38 cellular contexts compared by ENCODE assay signal in genomic region chr1:203420220-203420705, GRCh38. TPM values are rescaled to one million over a fixed set of nuclear protein-coding genes. Genes with fewer than 3 reads are reported as not detected.
"Had no signal": no experiment of that assay in that cellular context is flagged by ENCODE, and none has a peak within 500 bp of the region (broad histone marks: within the 10 kb centered on the region; RNA-seq: fewer than 3 reads in every experiment).

No MANE protein-coding gene starts in this region.

- H3K9me3 ChIP-seq: adrenal gland, body of pancreas, breast epithelium had no signal

- ATAC-seq: activated CD8-positive, alpha-beta T cell treated with anti-CD3 and anti-CD28 coated beads for 36 hours; activated naive CD4-positive, alpha-beta T cell treated with anti-CD3 and anti-CD28 coated beads, Interleukin-2, amount 50 U/mL, for 72 hours; activated T-cell treated with anti-CD3 and anti-CD28 coated beads, Interleukin-2, amount 50 U/mL, for 4 hours; activated T-cell treated with anti-CD3 and anti-CD28 coated beads, Interleukin-2, amount 50 U/mL, for 72 hours; activated T-helper 17 cell treated with anti-CD3 and anti-CD28 coated beads, Interleukin-2, amount 50 U/mL, for 72 hours; body of pancreas; T-cell; T-helper 17 cell had no signal

- H3K4me1 ChIP-seq: body of pancreas, breast epithelium had no signal

- H3K4me1 Mint-ChIP-seq: activated B cell treated with CpG ODN at 0.5 μM for 24 hours; activated CD4-positive, alpha-beta T cell treated with anti-CD3 and anti-CD28 coated beads, Interleukin-2, amount 10 ng/mL, durations not matched to agents 24 days and 14 days; activated naive CD8-positive, alpha-beta T cell treated with anti-CD3 and anti-CD28 coated beads for 36 hours; activated T-helper 17 cell treated with anti-CD3 and anti-CD28 coated beads, Interleukin-2, amount 50 U/mL, for 72 hours; T-cell; T-helper 17 cell had no signal

- DNase-seq: activated B cell treated with CpG ODN at 0.5 μM for 24 hours; activated CD4-positive, alpha-beta memory T cell treated with anti-CD3 and anti-CD28 coated beads for 36 hours; activated CD4-positive, alpha-beta T cell treated with anti-CD3 and anti-CD28 coated beads for 4 hours; activated CD4-positive, alpha-beta T cell treated with anti-CD3 and anti-CD28 coated beads, Interleukin-2, amount 10 ng/mL, durations not matched to agents 24 days and 14 days; activated CD4-positive, alpha-beta T cell treated with anti-CD3 and anti-CD28 coated beads, Interleukin-2, amount 50 U/mL, for 1 hour; activated CD4-positive, alpha-beta T cell treated with anti-CD3 and anti-CD28 coated beads, Interleukin-2, amount 50 U/mL, for 4 hours; activated CD4-positive, CD25-positive, alpha-beta regulatory T cell treated with anti-CD3 and anti-CD28 coated beads, Interleukin-2, amount 50 U/mL, for 72 hours; activated CD8-positive, alpha-beta memory T cell treated with anti-CD3 and anti-CD28 coated beads, Interleukin-2, amount 50 U/mL, for 4 hours; activated CD8-positive, alpha-beta T cell treated with anti-CD3 and anti-CD28 coated beads for 36 hours; activated effector memory CD4-positive, alpha-beta T cell treated with anti-CD3 and anti-CD28 coated beads, Interleukin-2, amount 50 U/mL, for 16 hours; activated gamma-delta T cell treated with Interleukin-2 at 50 U/mL for 16 hours; activated naive CD4-positive, alpha-beta T cell; activated naive CD4-positive, alpha-beta T cell treated with anti-CD3 and anti-CD28 coated beads for 36 hours; activated naive CD4-positive, alpha-beta T cell treated with anti-CD3 and anti-CD28 coated beads, Interleukin-2, amount 50 U/mL, for 16 hours; activated naive CD8-positive, alpha-beta T cell treated with anti-CD3 and anti-CD28 coated beads for 36 hours; activated T-cell treated with anti-CD3 and anti-CD28 coated beads for 4 hours; activated T-cell treated with anti-CD3 and anti-CD28 coated beads, Interleukin-2, amount 50 U/mL, for 1 hour; activated T-cell treated with anti-CD3 and anti-CD28 coated beads, Interleukin-2, amount 50 U/mL, for 4 hours; activated T-cell treated with anti-CD3 and anti-CD28 coated beads, Interleukin-2, amount 50 U/mL, for 72 hours; amniotic stem cell; aorta; body of pancreas; brain microvascular endothelial cell; central memory CD4-positive, alpha-beta T cell; T-cell; T-helper 17 cell; T-helper 9 cell had no signal

- H3K27ac Mint-ChIP-seq: activated B cell treated with CpG ODN at 0.5 μM for 24 hours; activated CD4-positive, alpha-beta memory T cell treated with anti-CD3 and anti-CD28 coated beads for 36 hours; activated CD4-positive, alpha-beta T cell treated with anti-CD3 and anti-CD28 coated beads, Interleukin-2, amount 10 ng/mL, durations not matched to agents 24 days and 14 days; activated CD8-positive, alpha-beta T cell treated with anti-CD3 and anti-CD28 coated beads for 36 hours; activated naive CD4-positive, alpha-beta T cell treated with anti-CD3 and anti-CD28 coated beads for 36 hours; activated naive CD4-positive, alpha-beta T cell treated with anti-CD3 and anti-CD28 coated beads, Interleukin-2, amount 50 U/mL, for 72 hours; activated naive CD8-positive, alpha-beta T cell treated with anti-CD3 and anti-CD28 coated beads for 36 hours; activated T-cell treated with anti-CD3 and anti-CD28 coated beads, Interleukin-2, amount 50 U/mL, for 72 hours; activated T-helper 1 cell treated with anti-CD3 and anti-CD28 coated beads, Interleukin-12 subunit alpha, Interleukin-12 subunit beta, Interleukin-2, Interleukin-4 antibody, amounts not matched to agents 30 ng/mL and 10 ng/mL and 1 ng/mL, durations not matched to agents 14 hours and 24 hours and 36 hours; activated T-helper 17 cell treated with anti-CD3 and anti-CD28 coated beads, Interleukin-2, amount 50 U/mL, for 72 hours; T-cell; T-helper 17 cell had no signal

- H3K4me3 Mint-ChIP-seq: activated B cell treated with CpG ODN at 0.5 μM for 24 hours; activated CD4-positive, alpha-beta memory T cell treated with anti-CD3 and anti-CD28 coated beads for 36 hours; activated CD4-positive, alpha-beta T cell treated with anti-CD3 and anti-CD28 coated beads, Interleukin-2, amount 10 ng/mL, durations not matched to agents 24 days and 14 days; activated CD8-positive, alpha-beta T cell treated with anti-CD3 and anti-CD28 coated beads for 36 hours; activated naive CD4-positive, alpha-beta T cell treated with anti-CD3 and anti-CD28 coated beads for 36 hours; activated naive CD8-positive, alpha-beta T cell treated with anti-CD3 and anti-CD28 coated beads for 36 hours; activated T-cell treated with anti-CD3 and anti-CD28 coated beads, Interleukin-2, amount 50 U/mL, for 4 hours; activated T-cell treated with anti-CD3 and anti-CD28 coated beads, Interleukin-2, amount 50 U/mL, for 72 hours; activated T-helper 1 cell treated with anti-CD3 and anti-CD28 coated beads, Interleukin-12 subunit alpha, Interleukin-12 subunit beta, Interleukin-2, Interleukin-4 antibody, amounts not matched to agents 30 ng/mL and 10 ng/mL and 1 ng/mL, durations not matched to agents 14 hours and 24 hours and 36 hours; activated T-helper 17 cell treated with anti-CD3 and anti-CD28 coated beads, Interleukin-2, amount 50 U/mL, for 72 hours; T-cell; T-helper 17 cell had no signal

- H3K36me3 ChIP-seq: adrenal gland, brain microvascular endothelial cell, breast epithelium had no signal

- H3K4me3 ChIP-seq: adrenal gland, body of pancreas, breast epithelium had no signal

- H3K27me3 ChIP-seq: adrenal gland, body of pancreas, brain microvascular endothelial cell, breast epithelium had no signal

- H3K27ac ChIP-seq: adrenal gland, body of pancreas, brain microvascular endothelial cell, breast epithelium, VCaP had no signal

- H3K9me3 Mint-ChIP-seq: activated CD4-positive, alpha-beta memory T cell treated with anti-CD3 and anti-CD28 coated beads for 36 hours; activated CD4-positive, alpha-beta T cell treated with anti-CD3 and anti-CD28 coated beads, Interleukin-2, amount 10 ng/mL, durations not matched to agents 24 days and 14 days; activated naive CD4-positive, alpha-beta T cell treated with anti-CD3 and anti-CD28 coated beads for 36 hours; activated naive CD4-positive, alpha-beta T cell treated with anti-CD3 and anti-CD28 coated beads, Interleukin-2, amount 50 U/mL, for 72 hours; activated T-cell treated with anti-CD3 and anti-CD28 coated beads, Interleukin-2, amount 50 U/mL, for 4 hours; activated T-helper 1 cell treated with anti-CD3 and anti-CD28 coated beads, Interleukin-12 subunit alpha, Interleukin-12 subunit beta, Interleukin-2, Interleukin-4 antibody, amounts not matched to agents 30 ng/mL and 10 ng/mL and 1 ng/mL, durations not matched to agents 14 hours and 24 hours and 36 hours; activated T-helper 17 cell treated with anti-CD3 and anti-CD28 coated beads, Interleukin-2, amount 50 U/mL, for 72 hours; T-cell had no signal

- FAIRE-seq: astrocyte, TTC549 had no signal

- H3K36me3 Mint-ChIP-seq: activated CD4-positive, alpha-beta memory T cell treated with anti-CD3 and anti-CD28 coated beads for 36 hours; activated naive CD4-positive, alpha-beta T cell treated with anti-CD3 and anti-CD28 coated beads, Interleukin-2, amount 50 U/mL, for 72 hours; activated naive CD8-positive, alpha-beta T cell treated with anti-CD3 and anti-CD28 coated beads for 36 hours; T-cell had no signal

RNA-seq across cellular contexts. Expression of gene PRELP, which starts 55.3 kb away (rescaled TPM):
- total RNA-seq: activated B cell treated with CpG ODN at 0.5 μM for 24 hours; activated CD4-positive, alpha-beta memory T cell treated with anti-CD3 and anti-CD28 coated beads for 36 hours; activated CD4-positive, alpha-beta T cell treated with anti-CD3 and anti-CD28 coated beads, Interleukin-2, amount 10 ng/mL, durations not matched to agents 24 days and 14 days; activated CD8-positive, alpha-beta memory T cell treated with anti-CD3 and anti-CD28 coated beads for 36 hours; activated CD8-positive, alpha-beta T cell treated with anti-CD3 and anti-CD28 coated beads for 36 hours; activated naive CD4-positive, alpha-beta T cell treated with anti-CD3 and anti-CD28 coated beads for 36 hours; activated naive CD8-positive, alpha-beta T cell treated with anti-CD3 and anti-CD28 coated beads for 36 hours; activated T-cell treated with anti-CD3 and anti-CD28 coated beads, Interleukin-2, amount 50 U/mL, for 72 hours; activated T-helper 1 cell treated with anti-CD3 and anti-CD28 coated beads, Interleukin-12 subunit alpha, Interleukin-12 subunit beta, Interleukin-2, Interleukin-4 antibody, amounts not matched to agents 30 ng/mL and 10 ng/mL and 1 ng/mL, durations not matched to agents 14 hours and 24 hours and 36 hours; activated T-helper 17 cell treated with anti-CD3 and anti-CD28 coated beads, Interleukin-2, amount 50 U/mL, for 72 hours; T-helper 1 cell treated with Interleukin-12 subunit alpha and Interleukin-12 subunit beta and Interleukin-4 antibody, amounts not matched to agents 30 ng/mL and 1 ng/mL, for 36 hours; T-helper 17 cell; T-helper 2 cell treated with Interferon-gamma antibody and Interleukin-4, amounts not matched to agents 100 ng/mL and 5 ng/mL, for 36 hours had no signal
